In the genomic region with DNA sequence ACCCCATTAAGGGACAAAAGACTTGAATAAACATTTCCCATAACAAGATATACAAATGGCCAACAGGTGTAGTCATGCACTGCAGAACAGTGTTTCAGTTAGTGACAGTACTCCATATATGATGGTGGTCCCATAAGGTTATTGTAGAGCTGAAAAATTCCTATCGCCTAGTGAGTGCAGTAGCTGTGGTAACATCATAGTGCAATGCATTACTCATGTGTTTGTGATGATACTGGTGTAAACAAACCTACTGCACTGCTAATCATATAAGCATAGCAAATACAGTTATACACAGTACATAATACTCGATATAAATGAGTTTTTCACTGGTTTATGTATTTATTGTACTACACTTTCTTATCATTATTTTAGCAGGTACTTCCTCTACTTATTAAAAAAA, we compare ENCODE assay signal across 15 cellular contexts.
DNase-seq lines count a peak whose midpoint lies in the region; ATAC-seq and TF ChIP-seq lines count a peak whose summit lies in the region.
"Had no signal": no experiment of that assay in that cellular context is flagged by ENCODE, and none has a peak within 500 bp of the region (broad histone marks: within the 10 kb centered on the region; RNA-seq: fewer than 3 reads in every experiment).

No MANE protein-coding gene starts in this region.

- H3K9me3 ChIP-seq in IMR-90 (ENCODE audit: control insufficient read depth, insufficient read depth, low read length): peaks cover 4% of the 10 kb centered on the region
- no peaks in the 10 kb centered on the region for H3K9me3 ChIP-seq in SJSA1 (replicated peaks)
- peaks cover 12% of the 10 kb centered on the region for H3K9me3 ChIP-seq in mesenchymal stem cell (ENCODE audit: control insufficient read depth, low read length)
- H3K9me3 ChIP-seq in heart left ventricle: peaks cover 0 to 11% (median 0%) of the 10 kb centered on the region in 12 donors

- H2BK12ac ChIP-seq in mesenchymal stem cell (ENCODE audit: low read length in 2 of 2): no peak overlapping the region

- POLR2A ChIA-PET in IMR-90 (lab: Charles Lee; ENCODE audit: unreplicated experiment): interaction anchor here (0.6 kb wide), 1 partner anchor 24 kb away, joined by 5 read pairs; no protein-coding TSS in a partner anchor

- no peak overlapping the region for H2BK5ac ChIP-seq in IMR-90 (ENCODE audit: low read depth, low read length, poor library complexity, severe bottlenecking)
- no peak overlapping the region for H2BK5ac ChIP-seq in mesenchymal stem cell (ENCODE audit: low read depth, low read length, poor library complexity, severe bottlenecking)

- in situ Hi-C loops in IMR-90 (cut with MboI; ENCODE audit: low sequenced_read_pairs): no loop called here

- H2AK5ac ChIP-seq in IMR-90 (ENCODE audit: low read depth, low read length) (no peak overlapping the region), mesenchymal stem cell (ENCODE audit: low read length, severe bottlenecking) (no peak overlapping the region)

- no peak overlapping the region for H4K91ac ChIP-seq in IMR-90 (ENCODE audit: insufficient read depth, low read depth, low read length)
- no peak overlapping the region for H4K91ac ChIP-seq in mesenchymal stem cell (ENCODE audit: low read length)

- H3K9ac ChIP-seq in IMR-90 (ENCODE audit: low read depth, low read length) (no peak overlapping the region), mesenchymal stem cell (ENCODE audit: low read length) (no peak overlapping the region)
- H3K9ac ChIP-seq: BLaER1 treated with 17β-estradiol and CSF1 and Interleukin-3, amounts not matched to agents 10 nM and 100 nM had no signal

- H2BK20ac ChIP-seq in IMR-90 (ENCODE audit: low read depth, low read length): no peak overlapping the region

- no peak overlapping the region for H3K14ac ChIP-seq in IMR-90 (replicated peaks; ENCODE audit: low read depth, low read length)
- no peak overlapping the region for H3K14ac ChIP-seq in mesenchymal stem cell (ENCODE audit: low read length in 2 of 2)

- H3K18ac ChIP-seq in IMR-90 (ENCODE audit: low read depth, low read length): no peak overlapping the region
- no peak overlapping the region for H3K18ac ChIP-seq in mesenchymal stem cell (ENCODE audit: low read depth in 1 of 2, low read length in 2 of 2)

- H4K20me1 ChIP-seq in IMR-90 (ENCODE audit: insufficient read depth, low read length): no peaks in the 10 kb centered on the region
- H4K20me1 ChIP-seq: BLaER1 treated with 17β-estradiol and CSF1 and Interleukin-3, amounts not matched to agents 10 nM and 100 nM had no signal

- H3K9me1 ChIP-seq in IMR-90 (ENCODE audit: insufficient read depth, low read length): no peaks in the 10 kb centered on the region

- no peaks in the 10 kb centered on the region for H3K79me1 ChIP-seq in IMR-90 (ENCODE audit: low read depth in 1 of 2, low read length in 2 of 2)
- H3K79me1 ChIP-seq in mesenchymal stem cell (replicated peaks; ENCODE audit: low read length, poor library complexity, severe bottlenecking): no peaks in the 10 kb centered on the region

- H3K4me3 ChIP-seq in IMR-90 (ENCODE audit: insufficient read depth, low read depth, low read length) (no peak overlapping the region), SJSA1 (no peak overlapping the region), mesenchymal stem cell (ENCODE audit: insufficient read depth in 1 of 2, low read depth in 1 of 2, low read length in 2 of 2) (no peak overlapping the region), heart left ventricle (no peak overlapping the region)
- H3K4me3 ChIP-seq: BLaER1 treated with 17β-estradiol and CSF1 and Interleukin-3, amounts not matched to agents 10 nM and 100 nM; GM23338 had no signal

- TF ChIP-seq POLR2A in IMR-90 (IDR thresholded peaks at IDR 0.05; ENCODE audit: low read depth, low read length): no peak
- no peak for TF ChIP-seq POLR2A in heart left ventricle (IDR thresholded peaks at IDR 0.05)

- TF ChIP-seq CTCF in IMR-90 (conservative IDR thresholded peaks at IDR 0.05; ENCODE audit: low read depth, low read length): no peak
- TF ChIP-seq CTCF in heart left ventricle (IDR thresholded peaks at IDR 0.05): no peak

- H3K27me3 ChIP-seq in IMR-90 (ENCODE audit: control insufficient read depth, insufficient read depth, low read length): peaks cover 5% of the 10 kb centered on the region
- H3K27me3 ChIP-seq in SJSA1 (replicated peaks): no peaks in the 10 kb centered on the region
- peaks cover 0 to 11% of the 10 kb centered on the region in 2 experiments for H3K27me3 ChIP-seq in mesenchymal stem cell (ENCODE audit: control insufficient read depth in 1 of 2, insufficient read depth in 1 of 2, low read length in 2 of 2)
- H3K27me3 ChIP-seq in heart left ventricle: no peaks in the 10 kb centered on the region

- no peak overlapping the region for H2AK9ac ChIP-seq in IMR-90 (replicated peaks; ENCODE audit: low read depth, low read length, poor library complexity)

- intact Hi-C loops in IMR-90 (cut with micrococcal nuclease): no loop called here
- intact Hi-C loops in heart left ventricle (cut with DNase I): no loop called here

- H2AFZ ChIP-seq in IMR-90 (replicated peaks; ENCODE audit: low read length, poor library complexity) (no peak overlapping the region), mesenchymal stem cell (ENCODE audit: low read depth, low read length) (no peak overlapping the region)
- H2AFZ ChIP-seq: GM23338 had no signal

- no peak overlapping the region for H4K5ac ChIP-seq in IMR-90 (ENCODE audit: low read depth, low read length)

- H3K4me1 ChIP-seq in IMR-90 (ENCODE audit: control insufficient read depth, insufficient read depth, low read length): no peaks in the 10 kb centered on the region
- peaks cover 6% of the 10 kb centered on the region; the same call in 1 of the 2 replicates for H3K4me1 ChIP-seq in SJSA1 (replicated peaks)
- H3K4me1 ChIP-seq in mesenchymal stem cell (ENCODE audit: control insufficient read depth, insufficient read depth, low read depth, low read length): peaks cover 2% of the 10 kb centered on the region
- no peaks in the 10 kb centered on the region for H3K4me1 ChIP-seq in heart left ventricle

- H3K56ac ChIP-seq in IMR-90 (ENCODE audit: extremely low read depth, insufficient read depth, low read length): no peak overlapping the region

- no TSS peak for BruUV-seq in IMR-90 (replicated peaks; lab: Mats Ljungman, UMichigan)

- H3K4ac ChIP-seq in IMR-90 (ENCODE audit: low read depth, low read length): no peak overlapping the region
- no peak overlapping the region for H3K4ac ChIP-seq in mesenchymal stem cell (ENCODE audit: low read depth in 1 of 2, low read length in 2 of 2)

- DNase-seq in NCI-H1105 treated with DMSO at 0.1 percent for 48 hours (lab: John Stamatoyannopoulos, UW) (peak; percentile 4), NCI-H1105 (lab: John Stamatoyannopoulos, UW) (no peak), IMR-90 (no peak), SJSA1 (ENCODE audit: low read depth in 1 of 2, low spot score in 2 of 2) (no peak), mesenchymal stem cell (peak; percentile 62), heart left ventricle (no peak)
- DNase-seq: 8988T; AML-193; CD4-positive, CD25-positive, alpha-beta regulatory T cell; DMS79; H7 had no signal

- H3K23ac ChIP-seq in IMR-90 (ENCODE audit: low read depth, low read length) (no peak overlapping the region), mesenchymal stem cell (ENCODE audit: low read length in 2 of 2) (no peak overlapping the region)

- dilution Hi-C loops in IMR-90 (cut with HindIII; ENCODE audit: low sequenced_read_pairs, unreplicated experiment): no loop called here

- no peak overlapping the region for H2BK120ac ChIP-seq in IMR-90 (ENCODE audit: low read depth, low read length)
- H2BK120ac ChIP-seq in mesenchymal stem cell (ENCODE audit: low read depth, low read length): no peak overlapping the region

- no CpG with 5 or more reads among the region's 2 CpGs for WGBS in IMR-90 (ENCODE audit: extremely low coverage in 2 of 2, insufficient read length in 1 of 2), 2 experiments
- WGBS in mesenchymal stem cell: 71% methylated on average over 1 of the region's 2 CpGs
- 85 to 94% (median 88%) methylated on average over 2 of the region's 2 CpGs for WGBS in heart left ventricle, 4 donors

- TF ChIP-seq RAD21 in IMR-90 (IDR thresholded peaks at IDR 0.05; ENCODE audit: low read length): no peak

- H2BK15ac ChIP-seq in IMR-90 (ENCODE audit: low read depth, low read length): no peak overlapping the region
- H2BK15ac ChIP-seq in mesenchymal stem cell (ENCODE audit: low read depth, poor library complexity, severe bottlenecking): no peak overlapping the region

- H3K27ac ChIP-seq in IMR-90 (ENCODE audit: insufficient read depth, low read length) (no peak overlapping the region), SJSA1 (peak overlapping the region; percentile 24; the same call in 1 of the 2 replicates), mesenchymal stem cell (ENCODE audit: low read length, poor library complexity, severe bottlenecking) (no peak overlapping the region), heart left ventricle (no peak overlapping the region)

- H4K8ac ChIP-seq in IMR-90 (ENCODE audit: low read depth in 2 of 2, low read length in 2 of 2): no peak overlapping the region
- no peak overlapping the region for H4K8ac ChIP-seq in mesenchymal stem cell (ENCODE audit: low read length)

- CTCF ChIA-PET in IMR-90 (lab: Yijun Ruan, JAX): no interaction called here

- ATAC-seq in IMR-90 (ENCODE audit: low read depth) (peak; percentile 56), heart left ventricle (no peak), GM19467 (IDR thresholded peaks at IDR 0.05; ENCODE audit: unreplicated experiment) (no peak)
- ATAC-seq: GM23338, HepG2 had no signal

- no peaks in the 10 kb centered on the region for H3K36me3 ChIP-seq in IMR-90 (ENCODE audit: control insufficient read depth, insufficient read depth, low read length)
- no peaks in the 10 kb centered on the region for H3K36me3 ChIP-seq in SJSA1
- H3K36me3 ChIP-seq in mesenchymal stem cell (ENCODE audit: control insufficient read depth in 1 of 2, insufficient read depth in 2 of 2, low read depth in 1 of 2, low read length in 2 of 2): peaks cover 0 to 4% of the 10 kb centered on the region in 2 experiments
- no peaks in the 10 kb centered on the region for H3K36me3 ChIP-seq in heart left ventricle
- H3K36me3 ChIP-seq: BLaER1 treated with 17β-estradiol and CSF1 and Interleukin-3, amounts not matched to agents 10 nM and 100 nM had no signal

- H3K4me2 ChIP-seq in IMR-90 (ENCODE audit: low read depth, low read length) (no peak overlapping the region), mesenchymal stem cell (ENCODE audit: low read length, poor library complexity, severe bottlenecking) (no peak overlapping the region)
- H3K4me2 ChIP-seq: GM23338 had no signal

TF ChIP-seq in IMR-90, 13 proteins besides CTCF, POLR2A, EP300 and RAD21 (continues in another document):
- TF ChIP-seq MAFK (IDR thresholded peaks at IDR 0.05; ENCODE audit: low read depth, low read length) (no peak), RCOR1 (IDR thresholded peaks at IDR 0.05; ENCODE audit: insufficient replicate concordance, low read length) (no peak)
- TF ChIP-seq, protein P1, sequence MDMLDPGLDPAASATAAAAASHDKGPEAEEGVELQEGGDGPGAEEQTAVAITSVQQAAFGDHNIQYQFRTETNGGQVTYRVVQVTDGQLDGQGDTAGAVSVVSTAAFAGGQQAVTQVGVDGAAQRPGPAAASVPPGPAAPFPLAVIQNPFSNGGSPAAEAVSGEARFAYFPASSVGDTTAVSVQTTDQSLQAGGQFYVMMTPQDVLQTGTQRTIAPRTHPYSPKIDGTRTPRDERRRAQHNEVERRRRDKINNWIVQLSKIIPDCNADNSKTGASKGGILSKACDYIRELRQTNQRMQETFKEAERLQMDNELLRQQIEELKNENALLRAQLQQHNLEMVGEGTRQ (IDR thresholded peaks at IDR 0.05; ENCODE audit: low read depth, low read length): no peak

Comparison
In these comparisons a context has a peak if more than half of its experiments do, and no peak if none do; other contexts are left out.
1. DNase-seq: peak in NCI-H1105 treated with DMSO at 0.1 percent for 48 hours (single experiment) and mesenchymal stem cell (single experiment); none in NCI-H1105 (single experiment), IMR-90 (single experiment), SJSA1 (0 of 2) and heart left ventricle (0 of 5).